ENCODE assay signal across 20 cellular contexts in genomic region chr20:34539756-34540155, GRCh38. TPM values are rescaled to one million over a fixed set of nuclear protein-coding genes. Genes with fewer than 3 reads are reported as not detected.
DNase-seq lines count a peak whose midpoint lies in the region; ATAC-seq and TF ChIP-seq lines count a peak whose summit lies in the region.
"Had no signal": no experiment of that assay in that cellular context is flagged by ENCODE, and none has a peak within 500 bp of the region (broad histone marks: within the 10 kb centered on the region; RNA-seq: fewer than 3 reads in every experiment).

No MANE protein-coding gene starts in this region.

- peaks cover 26 to 54% (median 43%) of the 10 kb centered on the region in 4 donors for H3K4me1 Mint-ChIP-seq in CD4-positive, alpha-beta memory T cell
- H3K4me1 Mint-ChIP-seq in chondrocyte (ENCODE audit: low read depth), result peaks cover 3% of the 10 kb centered on the region
- peaks cover 15% of the 10 kb centered on the region for H3K4me1 Mint-ChIP-seq in stimulated activated memory B cell treated with anti-CD40 and anti-IgM and Interleukin-4, amounts not matched to agents 10 μg/mL and 1 μg/mL and 100 μg/mL, for 72 hours
- peaks cover 7% of the 10 kb centered on the region for H3K4me1 Mint-ChIP-seq in CD14-positive monocyte

- H3K9me3 ChIP-seq in CD4-positive, alpha-beta memory T cell (ENCODE audit: control insufficient read depth in 1 of 2, low read length in 2 of 2), result no peaks in the 10 kb centered on the region
- H3K9me3 ChIP-seq: BE2C had no signal

- no peak for TF ChIP-seq CTCF in RWPE1 (conservative IDR thresholded peaks at IDR 0.05; ENCODE audit: low read depth)
- TF ChIP-seq CTCF in chondrocyte (IDR thresholded peaks at IDR 0.05), result no peak
- TF ChIP-seq CTCF in CD14-positive monocyte (IDR thresholded peaks at IDR 0.05), result no peak

- peaks cover 45% of the 10 kb centered on the region for H3K4me1 ChIP-seq in CD4-positive, alpha-beta memory T cell (ENCODE audit: insufficient read depth, low read length)
- H3K4me1 ChIP-seq: BE2C had no signal

- H3K36me3 Mint-ChIP-seq in CD4-positive, alpha-beta memory T cell, result peaks cover 27 to 52% of the 10 kb centered on the region in 2 donors
- peaks cover 53% of the 10 kb centered on the region for H3K36me3 Mint-ChIP-seq in chondrocyte (ENCODE audit: low read depth)
- H3K36me3 Mint-ChIP-seq in stimulated activated memory B cell treated with anti-CD40 and anti-IgM and Interleukin-4, amounts not matched to agents 10 μg/mL and 1 μg/mL and 100 μg/mL, for 72 hours, result peaks cover 49% of the 10 kb centered on the region
- H3K36me3 Mint-ChIP-seq in CD14-positive monocyte, result peaks cover 58 to 70% of the 10 kb centered on the region in 2 donors

- H3K27ac Mint-ChIP-seq in CD4-positive, alpha-beta memory T cell, result peak overlapping the region in 6 of 7 donors; percentile 24 to 94 (median 80)
- H3K27ac Mint-ChIP-seq in chondrocyte (ENCODE audit: unreplicated experiment), result no peak overlapping the region
- H3K27ac Mint-ChIP-seq in stimulated activated memory B cell treated with anti-CD40 and anti-IgM and Interleukin-4, amounts not matched to agents 10 μg/mL and 1 μg/mL and 100 μg/mL, for 72 hours, result peak overlapping the region; percentile 37
- peak overlapping the region in 1 of 7 donors; percentile 30 for H3K27ac Mint-ChIP-seq in CD14-positive monocyte
- H3K27ac Mint-ChIP-seq: HFFc6 had no signal

- DNase-seq in CD4-positive, alpha-beta memory T cell, result no peak
- DNase-seq in RWPE1 (ENCODE audit: low spot score) (no peak), chondrocyte (ENCODE audit: low spot score) (peak; percentile 30), GDM1 (lab: John Stamatoyannopoulos, UW) (no peak), kidney glomerular epithelial cell (lab: John Stamatoyannopoulos, UW) (no peak), CD14-positive monocyte (ENCODE audit: low spot score) (no peak)
- DNase-seq: ACHN; BE2C; C1 segment of cervical spinal cord; CD8-positive, alpha-beta memory T cell; COR-L47; GOT3; H7; HFFc6; IMR-90 had no signal

- CTCF ChIA-PET in CD4-positive, alpha-beta memory T cell (lab: Charles Lee; ENCODE audit: partially characterized antibody), result interaction anchor here (0.9 to 10.0 kb wide), 11 partner anchors 9 to 238 kb away, joined by 3 to 148 read pairs (median 5); partner anchors contain the start of genes MAP1LC3A and TP53INP2
- CTCF ChIA-PET in RWPE1 (lab: Yijun Ruan, JAX), result interaction anchor here (0.6 to 1.0 kb wide), 6 partner anchors 35 to 1170 kb away, joined by 3 to 5 read pairs (median 4); no protein-coding TSS in a partner anchor

- ATAC-seq in stimulated activated memory B cell treated with anti-CD40 and anti-IgM and Interleukin-4, amounts not matched to agents 10 μg/mL and 1 μg/mL and 100 μg/mL, for 72 hours, result no peak
- ATAC-seq: HCT116, K562 had no signal

- H3K9me3 Mint-ChIP-seq in CD4-positive, alpha-beta memory T cell, result no peaks in the 10 kb centered on the region
- H3K9me3 Mint-ChIP-seq in chondrocyte (ENCODE audit: low read depth), result no peaks in the 10 kb centered on the region
- no peaks in the 10 kb centered on the region for H3K9me3 Mint-ChIP-seq in stimulated activated memory B cell treated with anti-CD40 and anti-IgM and Interleukin-4, amounts not matched to agents 10 μg/mL and 1 μg/mL and 100 μg/mL, for 72 hours
- peaks cover 0 to under 1% (median 0%) of the 10 kb centered on the region in 7 donors for H3K9me3 Mint-ChIP-seq in CD14-positive monocyte
- H3K9me3 Mint-ChIP-seq: CD8-positive, alpha-beta memory T cell; HFFc6 had no signal

- H3K4me3 ChIP-seq in CD4-positive, alpha-beta memory T cell (ENCODE audit: low read length in 2 of 2), result no peak overlapping the region
- H3K4me3 ChIP-seq: K562 had no signal

- no peak overlapping the region for H3K27ac ChIP-seq in CD4-positive, alpha-beta memory T cell (ENCODE audit: low read depth, low read length)
- 0 out of 2 replicates have a peak overlapping the region, but pooled peaks have one; percentile 0 for H3K27ac ChIP-seq in RWPE1
- H3K27ac ChIP-seq: HL-60 had no signal

- POLR2A ChIA-PET in CD4-positive, alpha-beta memory T cell (lab: Charles Lee; ENCODE audit: partially characterized antibody), result interaction anchor here (0.9 to 1.9 kb wide), 2 partner anchors 19 to 24 kb away, joined by 3 to 5 read pairs; partner anchors contain the start of gene MAP1LC3A
- POLR2A ChIA-PET in RWPE1 (lab: Yijun Ruan, JAX; ENCODE audit: low non-redundant PET), result no interaction called here

- no peaks in the 10 kb centered on the region for H3K27me3 Mint-ChIP-seq in CD4-positive, alpha-beta memory T cell
- H3K27me3 Mint-ChIP-seq in chondrocyte (ENCODE audit: low read depth) (no peaks in the 10 kb centered on the region), CD14-positive monocyte (ENCODE audit: low read depth in 3 of 3) (peaks cover 5 to 7% (median 6%) of the 10 kb centered on the region in 3 donors)
- H3K27me3 Mint-ChIP-seq in stimulated activated memory B cell treated with anti-CD40 and anti-IgM and Interleukin-4, amounts not matched to agents 10 μg/mL and 1 μg/mL and 100 μg/mL, for 72 hours, result no peaks in the 10 kb centered on the region
- H3K27me3 Mint-ChIP-seq: CD8-positive, alpha-beta memory T cell had no signal

- intact Hi-C loops in CD4-positive, alpha-beta memory T cell (cut with micrococcal nuclease), result no loop called here
- intact Hi-C loops in CD14-positive monocyte (cut with micrococcal nuclease), result loop anchor here (5.0 kb wide), 3 partner anchors 168 to 228 kb away; no protein-coding TSS in a partner anchor

- H3K27me3 ChIP-seq in CD4-positive, alpha-beta memory T cell (ENCODE audit: insufficient read depth, low read length), result no peaks in the 10 kb centered on the region
- H3K27me3 ChIP-seq: BE2C had no signal

- peaks cover 28% of the 10 kb centered on the region for H3K36me3 ChIP-seq in CD4-positive, alpha-beta memory T cell (ENCODE audit: insufficient read depth, low read length)

- no peak overlapping the region for H3K4me3 Mint-ChIP-seq in CD4-positive, alpha-beta memory T cell
- H3K4me3 Mint-ChIP-seq in chondrocyte (ENCODE audit: unreplicated experiment) (no peak overlapping the region), CD14-positive monocyte (no peak overlapping the region)
- no peak overlapping the region for H3K4me3 Mint-ChIP-seq in stimulated activated memory B cell treated with anti-CD40 and anti-IgM and Interleukin-4, amounts not matched to agents 10 μg/mL and 1 μg/mL and 100 μg/mL, for 72 hours
- H3K4me3 Mint-ChIP-seq: HFFc6 had no signal

RNA-seq across cellular contexts. Expression of gene MAP1LC3A, which starts 18.8 kb away (rescaled TPM):
- 1 to 10 TPM; 2.1 to 2.8 TPM for total RNA-seq in CD4-positive, alpha-beta memory T cell
- polyA plus RNA-seq in CD4-positive, alpha-beta memory T cell, result 1 to 10 TPM; 3.7 to 7.9 TPM
- 49.4 to 128 TPM (median 120 TPM) in 3 replicates for total RNA-seq in chondrocyte
- 1 to 10 TPM; 2.5 to 2.6 TPM for polyA plus RNA-seq in CD14-positive monocyte
- total RNA-seq: HT1080 had no signal
- polyA plus RNA-seq: K562 had no signal

RNA-seq across cellular contexts. Expression of gene DYNLRB1, which starts 23.5 kb away (rescaled TPM):
- 10 to 100 TPM; 75.5 to 81.0 TPM for total RNA-seq in CD4-positive, alpha-beta memory T cell
- 100 to 1,000 TPM; 237 to 311 TPM for polyA plus RNA-seq in CD4-positive, alpha-beta memory T cell
- 111 to 204 TPM (median 199 TPM) in 3 replicates for total RNA-seq in chondrocyte
- 100 to 1,000 TPM; 148 to 166 TPM for polyA plus RNA-seq in CD14-positive monocyte

Comparison
In these comparisons a context has a peak if more than half of its experiments do, and no peak if none do; other contexts are left out.
1. RNA of gene MAP1LC3A, which starts 18.8 kb away (total RNA-seq): 49.4 to 128 TPM in chondrocyte; 2.1 to 2.8 TPM in CD4-positive, alpha-beta memory T cell; every median in the first group is over 10 times any median in the second.